Comparison of ENCODE assay signal across 8 cellular contexts in genomic region chr19:3057275-3057714, GRCh38. TPM values are rescaled to one million over a fixed set of nuclear protein-coding genes. Genes with fewer than 3 reads are reported as not detected.
DNase-seq lines count a peak whose midpoint lies in the region; ATAC-seq and TF ChIP-seq lines count a peak whose summit lies in the region.

No MANE protein-coding gene starts in this region.

- peak overlapping the region; percentile 65 for H3K4me3 Mint-ChIP-seq in MCF 10A (ENCODE audit: unreplicated experiment)
- no peak overlapping the region for H3K4me3 Mint-ChIP-seq in activated CD8-positive, alpha-beta T cell treated with anti-CD3 and anti-CD28 coated beads, Interleukin-2, amount 10 ng/mL, durations not matched to agents 7 days and 5 days

- no peaks in the 10 kb centered on the region for H3K27me3 Mint-ChIP-seq in MCF 10A (ENCODE audit: insufficient read depth, unreplicated experiment)
- H3K27me3 Mint-ChIP-seq in activated CD8-positive, alpha-beta T cell treated with anti-CD3 and anti-CD28 coated beads, Interleukin-2, amount 10 ng/mL, durations not matched to agents 7 days and 5 days (ENCODE audit: low read depth): no peaks in the 10 kb centered on the region

- intact Hi-C loops in MCF 10A (cut with micrococcal nuclease): no loop called here

- H3K27ac Mint-ChIP-seq in MCF 10A (ENCODE audit: low read depth, unreplicated experiment): peak overlapping the region; percentile 46
- H3K27ac Mint-ChIP-seq in activated CD8-positive, alpha-beta T cell treated with anti-CD3 and anti-CD28 coated beads, Interleukin-2, amount 10 ng/mL, durations not matched to agents 7 days and 5 days: no peak overlapping the region

- CTCF ChIA-PET in MCF 10A (lab: Yijun Ruan, JAX): interaction anchor here (1.2 kb wide), 1 partner anchor 105 kb away, joined by 3 read pairs; no protein-coding TSS in a partner anchor
- CTCF ChIA-PET in activated CD8-positive, alpha-beta T cell treated with anti-CD3 and anti-CD28 coated beads, Interleukin-2, amount 10 ng/mL, durations not matched to agents 7 days and 5 days (lab: Charles Lee): no interaction called here

- POLR2A ChIA-PET in MCF 10A (lab: Yijun Ruan, JAX): interaction anchor here (1.5 to 5.7 kb wide), 3 partner anchors 21 to 106 kb away, joined by 3 to 56 read pairs (median 38); partner anchors contain the start of gene TLE6
- POLR2A ChIA-PET in activated CD8-positive, alpha-beta T cell treated with anti-CD3 and anti-CD28 coated beads, Interleukin-2, amount 10 ng/mL, durations not matched to agents 7 days and 5 days (lab: Charles Lee): no interaction called here

- no peak for ATAC-seq in activated CD8-positive, alpha-beta T cell treated with anti-CD3 and anti-CD28 coated beads, Interleukin-2, amount 10 ng/mL, durations not matched to agents 7 days and 5 days
- no peak for ATAC-seq in HG03097 (IDR thresholded peaks at IDR 0.05; ENCODE audit: low FRiP score, unreplicated experiment)

- TF ChIP-seq CTCF in MCF 10A (IDR thresholded peaks at IDR 0.05; ENCODE audit: unreplicated experiment): no peak

- H3K36me3 Mint-ChIP-seq in MCF 10A (ENCODE audit: insufficient read depth, unreplicated experiment): peaks cover 68% of the 10 kb centered on the region
- H3K36me3 Mint-ChIP-seq in activated CD8-positive, alpha-beta T cell treated with anti-CD3 and anti-CD28 coated beads, Interleukin-2, amount 10 ng/mL, durations not matched to agents 7 days and 5 days (ENCODE audit: low read depth): peaks cover 53% of the 10 kb centered on the region

- H3K9me3 Mint-ChIP-seq in MCF 10A (ENCODE audit: unreplicated experiment): no peaks in the 10 kb centered on the region
- no peaks in the 10 kb centered on the region for H3K9me3 Mint-ChIP-seq in activated CD8-positive, alpha-beta T cell treated with anti-CD3 and anti-CD28 coated beads, Interleukin-2, amount 10 ng/mL, durations not matched to agents 7 days and 5 days (ENCODE audit: insufficient read depth)

- H3K4me1 Mint-ChIP-seq in MCF 10A (ENCODE audit: insufficient read depth, unreplicated experiment): peaks cover 39% of the 10 kb centered on the region
- peaks cover 42% of the 10 kb centered on the region for H3K4me1 Mint-ChIP-seq in activated CD8-positive, alpha-beta T cell treated with anti-CD3 and anti-CD28 coated beads, Interleukin-2, amount 10 ng/mL, durations not matched to agents 7 days and 5 days (ENCODE audit: low read depth)

- DNase-seq in LHCN-M2 (ENCODE audit: low read depth) (peak; percentile 49), MCF 10A (ENCODE audit: unreplicated experiment) (peak; percentile 93), left kidney (ENCODE audit: low read depth, low spot score) (peak; percentile 71), superior temporal gyrus (ENCODE audit: extremely low spot score) (peak; percentile 45), LoVo (ENCODE audit: low spot score) (no peak)
- DNase-seq in activated CD8-positive, alpha-beta T cell treated with anti-CD3 and anti-CD28 coated beads, Interleukin-2, amount 10 ng/mL, durations not matched to agents 7 days and 5 days: no peak
- DNase-seq in stimulated activated CD4-positive, alpha-beta T cell treated with anti-CD3 and anti-CD28 coated beads, Interleukin-1b, Interleukin-23, amount 100 ng/mL, for 48 hours: no peak

- BruUV-seq in MCF 10A (replicated peaks; lab: Mats Ljungman, UMichigan): no TSS peak

RNA-seq across cellular contexts. Expression of gene TLE5, which starts 5.0 kb away (rescaled TPM):
- 257 and 316 TPM in 2 replicates for total RNA-seq in LHCN-M2 (2014; rRNA removed)
- polyA plus RNA-seq in LHCN-M2 (2012): 436 TPM
- 266 and 273 TPM in 2 replicates for total RNA-seq in MCF 10A (2022)
- 100 to 1,000 TPM; 635 to 655 TPM for total RNA-seq in activated CD8-positive, alpha-beta T cell treated with anti-CD3 and anti-CD28 coated beads, Interleukin-2, amount 10 ng/mL, durations not matched to agents 7 days and 5 days

RNA-seq across cellular contexts. Expression of gene TLE2, which starts 28.2 kb away (rescaled TPM):
- total RNA-seq in LHCN-M2 (2014; rRNA removed) (0.69 and 2.4 TPM in 2 replicates), MCF 10A (2022) (1.9 and 3.0 TPM in 2 replicates)
- 0.44 TPM for polyA plus RNA-seq in LHCN-M2 (2012)
- total RNA-seq in activated CD8-positive, alpha-beta T cell treated with anti-CD3 and anti-CD28 coated beads, Interleukin-2, amount 10 ng/mL, durations not matched to agents 7 days and 5 days: under 1 TPM; 0.24 to 0.57 TPM

RNA-seq across cellular contexts. Expression of gene GNA11, which starts 36.9 kb away (rescaled TPM):
- total RNA-seq in LHCN-M2 (2014; rRNA removed): 80.7 and 81.2 TPM in 2 replicates
- polyA plus RNA-seq in LHCN-M2 (2012): 63.8 TPM
- total RNA-seq in MCF 10A (2022): 40.9 and 48.1 TPM in 2 replicates
- under 1 TPM; 0.08 to 0.71 TPM for total RNA-seq in activated CD8-positive, alpha-beta T cell treated with anti-CD3 and anti-CD28 coated beads, Interleukin-2, amount 10 ng/mL, durations not matched to agents 7 days and 5 days

Comparison
In these comparisons a context has a peak if more than half of its experiments do, and no peak if none do; other contexts are left out.
1. DNase-seq: peak in LHCN-M2 (single experiment), MCF 10A (single experiment), left kidney (single experiment) and superior temporal gyrus (single experiment); none in activated CD8-positive, alpha-beta T cell treated with anti-CD3 and anti-CD28 coated beads, Interleukin-2, amount 10 ng/mL, durations not matched to agents 7 days and 5 days (single experiment), LoVo (single experiment) and stimulated activated CD4-positive, alpha-beta T cell treated with anti-CD3 and anti-CD28 coated beads, Interleukin-1b, Interleukin-23, amount 100 ng/mL, for 48 hours (single experiment).
2. RNA of gene GNA11, which starts 36.9 kb away (total RNA-seq): 80.7 to 81.2 TPM in LHCN-M2 and 40.9 to 48.1 TPM in MCF 10A; 0.08 to 0.71 TPM in activated CD8-positive, alpha-beta T cell treated with anti-CD3 and anti-CD28 coated beads, Interleukin-2, amount 10 ng/mL, durations not matched to agents 7 days and 5 days; every median in the first group is over 10 times any median in the second.